Comparison of ENCODE assay signal across 8 cellular contexts in the genomic region with DNA sequence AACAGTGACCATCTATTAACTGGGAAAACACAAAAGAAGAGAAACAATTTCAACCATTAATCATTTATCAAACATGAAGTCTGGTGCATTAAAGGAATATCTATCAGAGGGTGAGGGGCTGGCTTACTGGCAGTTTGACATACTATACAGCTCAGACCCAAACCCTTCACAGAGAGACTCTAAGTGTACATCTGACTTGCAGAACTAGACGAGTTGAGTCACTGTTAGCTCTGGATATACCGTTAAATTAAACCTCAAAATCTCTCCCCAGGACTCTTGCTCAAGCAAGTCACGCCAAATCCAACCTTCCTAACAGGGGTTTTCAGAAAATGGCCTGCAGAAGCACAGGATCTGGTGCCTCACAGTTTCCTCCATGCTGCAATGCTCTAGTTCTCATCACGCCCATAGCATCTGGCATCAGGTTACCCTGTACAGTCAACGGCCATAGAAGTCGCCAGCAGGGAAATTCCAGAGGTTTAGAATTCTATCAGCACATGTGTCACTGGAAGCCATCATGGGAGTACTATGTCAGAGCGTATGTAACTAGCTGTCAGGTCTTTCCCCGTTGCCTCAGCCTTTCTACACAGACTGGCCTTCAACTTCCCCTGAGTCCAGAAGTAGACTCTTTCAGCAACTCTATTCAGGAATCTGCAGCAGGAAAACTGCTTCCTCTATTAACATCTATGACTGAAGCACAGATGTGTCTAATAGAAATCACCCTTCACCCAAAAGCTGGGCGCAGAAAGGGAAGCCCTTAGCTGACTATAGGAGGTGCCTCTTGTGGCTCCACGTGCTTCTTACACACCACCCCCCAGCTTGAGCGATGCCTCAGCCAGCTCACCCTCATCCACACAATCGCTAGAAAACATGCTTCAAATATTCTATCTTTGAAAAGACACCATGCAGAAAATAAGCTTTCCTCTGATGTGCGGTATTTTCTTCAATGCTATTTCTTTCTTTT. TPM values are rescaled to one million over a fixed set of nuclear protein-coding genes. Genes with fewer than 3 reads are reported as not detected.
DNase-seq lines count a peak whose midpoint lies in the region; ATAC-seq, FAIRE-seq and TF ChIP-seq lines count a peak whose summit lies in the region.

No MANE protein-coding gene starts in this region.

- ATAC-seq in GM12878 (peak; percentile 72), HG03280 (IDR thresholded peaks at IDR 0.05; ENCODE audit: unreplicated experiment) (no peak), HG03457 (IDR thresholded peaks at IDR 0.05; ENCODE audit: unreplicated experiment) (no peak), GM18867 (IDR thresholded peaks at IDR 0.05; ENCODE audit: unreplicated experiment) (no peak)

- no peak for TF ChIP-seq RAD21 in GM12878 (IDR thresholded peaks at IDR 0.05; ENCODE audit: insufficient read depth, low read depth, low read length)

- H3K4me3 ChIP-seq in HL-60 (replicated peaks; ENCODE audit: insufficient read depth, low read length) (no peak overlapping the region), GM12878 (no peak overlapping the region), parathyroid adenoma (ENCODE audit: low read depth, low read length) (no peak overlapping the region)

- H3K36me3 ChIP-seq in GM12878 (ENCODE audit: control insufficient read depth in 2 of 2, insufficient read depth in 2 of 2, low read length in 1 of 2) = peaks cover 23 to 27% of the 10 kb centered on the region in 2 experiments
- no peaks in the 10 kb centered on the region for H3K36me3 ChIP-seq in parathyroid adenoma (ENCODE audit: control insufficient read depth, insufficient read depth, low read length)

- RAD21 ChIA-PET in GM12878 (lab: Charles Lee; ENCODE audit: unreplicated experiment) = interaction anchor here (1.7 kb wide), 1 partner anchor 37 kb away, joined by 4 read pairs; no protein-coding TSS in a partner anchor

- peak overlapping the region; percentile 44; the same call in 1 of the 2 replicates for H3K4me2 ChIP-seq in GM12878 (ENCODE audit: control insufficient read depth, insufficient read depth)
- no peak overlapping the region for H3K4me2 ChIP-seq in parathyroid adenoma (ENCODE audit: low read length)

- in situ Hi-C loops in GM12878 (cut with MboI) = no loop called here

- H3K27ac ChIP-seq in HL-60 (replicated peaks) = peak overlapping the region; percentile 59
- no peak overlapping the region; the same call in 1 of the 2 replicates for H3K27ac ChIP-seq in GM12878 (ENCODE audit: control insufficient read depth, insufficient read depth)
- H3K27ac ChIP-seq in parathyroid adenoma = peak overlapping the region; percentile 4

- TF ChIP-seq POLR2A in GM12878 (IDR thresholded peaks at IDR 0.05; ENCODE audit: low read depth, low read length) = no peak

- H3K9me3 ChIP-seq in GM12878 (replicated peaks; ENCODE audit: control insufficient read depth, insufficient read depth, low read length) (no peaks in the 10 kb centered on the region), parathyroid adenoma (ENCODE audit: control insufficient read depth, low read length) (no peaks in the 10 kb centered on the region)

- H3K4me1 ChIP-seq in GM12878 (ENCODE audit: control insufficient read depth, insufficient read depth, low read length) = no peaks in the 10 kb centered on the region; the same call in 1 of the 2 replicates
- H3K4me1 ChIP-seq in parathyroid adenoma = peaks cover 5% of the 10 kb centered on the region

- H3K79me2 ChIP-seq in GM12878 (ENCODE audit: control insufficient read depth, insufficient read depth, low read length) (peaks cover 36% of the 10 kb centered on the region), parathyroid adenoma (peaks cover 8% of the 10 kb centered on the region)

- no peak for TF ChIP-seq CTCF in HL-60 (IDR thresholded peaks at IDR 0.05; ENCODE audit: insufficient read depth, low read length)
- TF ChIP-seq CTCF in GM12878 (IDR thresholded peaks at IDR 0.05 in 2 of 3, conservative IDR thresholded peaks at IDR 0.05 in 1 of 3; ENCODE audit: control insufficient read depth in 2 of 3, extremely low read depth in 1 of 3, insufficient read depth in 1 of 3, low read depth in 3 of 3, low read length in 3 of 3) = no peak
- TF ChIP-seq CTCF in parathyroid adenoma (IDR thresholded peaks at IDR 0.05) = no peak

- H4K20me1 ChIP-seq in GM12878 (ENCODE audit: control insufficient read depth, insufficient read depth) = peaks cover 9% of the 10 kb centered on the region

- WGBS in GM12878 (ENCODE audit: insufficient coverage, insufficient replicate concordance, low lambda C conversion rate, missing lambda C conversion rate) = 34% methylated on average over 13 of the region's 13 CpGs

- CTCF ChIA-PET in GM12878 (lab: Yijun Ruan, JAX) = interaction anchor here (1.1 to 5.0 kb wide), 4 partner anchors 9 to 393 kb away, joined by 3 to 39 read pairs (median 4); no protein-coding TSS in a partner anchor

- H3K9ac ChIP-seq in GM12878 (ENCODE audit: control insufficient read depth, insufficient read depth, low read length) = no peak overlapping the region
- H3K9ac ChIP-seq in parathyroid adenoma = no peak overlapping the region

- H2AFZ ChIP-seq in GM12878 (ENCODE audit: control insufficient read depth, low read depth, low read length) (no peak overlapping the region), parathyroid adenoma (no peak overlapping the region)

- SMC1A ChIA-PET in GM12878 (lab: Charles Lee; ENCODE audit: uncharacterized antibody, unreplicated experiment) = interaction anchor here (0.6 to 1.2 kb wide), 3 partner anchors 36 to 365 kb away, joined by 3 to 4 read pairs (median 3); partner anchors contain the start of genes ELMOD3 and RETSAT

- TF ChIP-seq EP300 in GM12878 (IDR thresholded peaks at IDR 0.05; ENCODE audit: borderline replicate concordance in 1 of 2, control insufficient read depth in 1 of 2, low read depth in 2 of 2, low read length in 2 of 2) = no peak

- H3K27me3 ChIP-seq in HL-60 (ENCODE audit: insufficient read depth, poor library complexity, severe bottlenecking) (no peaks in the 10 kb centered on the region), GM12878 (replicated peaks in 1 of 2; ENCODE audit: control insufficient read depth in 2 of 2, insufficient read depth in 2 of 2, low read length in 1 of 2) (no peaks in the 10 kb centered on the region), parathyroid adenoma (ENCODE audit: control insufficient read depth, insufficient read depth, low read length) (no peaks in the 10 kb centered on the region)

- POLR2A ChIA-PET in GM12878 (lab: Charles Lee) = interaction anchor here (0.7 to 2.1 kb wide), 2 partner anchors 9 to 719 kb away, joined by 3 to 16 read pairs; partner anchors contain the start of gene TGOLN2

- peak; percentile 71 for FAIRE-seq in GM12878 (lab: Jason Lieb, UNC)
- FAIRE-seq in frontal cortex (lab: Jason Lieb, UNC) = no peak

- intact Hi-C loops in GM12878 (cut with micrococcal nuclease; ENCODE audit: unreplicated experiment) = no loop called here

- TSS peak; percentile 17 for BruUV-seq in GM12878 (replicated peaks; lab: Mats Ljungman, UMichigan)

- peak; percentile 56 for DNase-seq in GM04503 (ENCODE audit: low read depth)
- DNase-seq in HL-60 (ENCODE audit: low read depth in 1 of 2, low spot score in 1 of 2) = peak in 1 of 2 experiments; percentile 84
- DNase-seq in GM12878 (ENCODE audit: low read depth, low spot score) = no peak
- DNase-seq in frontal cortex (ENCODE audit: low spot score in 2 of 2) = no peak

RNA-seq across cellular contexts. Expression of gene TGOLN2, which starts 9.3 kb away (rescaled TPM):
- 189 and 215 TPM in 2 replicates for total RNA-seq in GM12878 (2013; cell fraction: nucleolus; rRNA removed)
- 35.2 and 37.2 TPM in 2 replicates for total RNA-seq in GM12878 (2014; rRNA removed)
- 35.3 and 36.9 TPM in 2 replicates for total RNA-seq in GM12878 (2014; rRNA removed; fragmentation: Illumina TruSeq; extraction: Trizol)
- total RNA-seq in GM12878 (2021) = 62.6 and 64.7 TPM in 2 replicates
- polyA plus RNA-seq in GM12878 (2011; ENCODE audit: low read depth) = 41.6 TPM
- polyA plus RNA-seq in GM12878 (2011; rRNA removed) = 82.3 and 92.3 TPM in 2 replicates
- polyA plus RNA-seq in GM12878 (2011; cell fraction: cytosol; rRNA removed) = 62.0 and 71.5 TPM in 2 replicates
- 56.7 and 70.6 TPM in 2 replicates for polyA plus RNA-seq in GM12878 (2011; cell fraction: nucleus; rRNA removed)
- 51.4 and 53.8 TPM in 2 replicates for polyA plus RNA-seq in GM12878 (2012)
- 75.7 and 79.2 TPM in 2 replicates for polyA plus RNA-seq in GM12878 (2014; fragmentation: Illumina TruSeq; extraction: Trizol)
- 10 to 100 TPM; 13.8 to 21.6 TPM for polyA plus RNA-seq in GM12878 (2014; fragmentation: Nextera tagmentation; extraction: Ambion mirVana)
- 61.9 and 64.4 TPM in 2 replicates for polyA plus RNA-seq in GM12878 (2014; rRNA removed)
- 10 to 100 TPM; 48.1 to 50.7 TPM for polyA plus RNA-seq in GM12878 (2016; fragmentation: Nextera tagmentation; extraction: Ambion mirVana)
- 59.0 and 63.1 TPM in 2 replicates for polyA minus RNA-seq in GM12878 (2011; rRNA and poly(A)+ RNA removed)
- 19.8 and 21.1 TPM in 2 replicates for polyA minus RNA-seq in GM12878 (2011; cell fraction: cytosol; rRNA and poly(A)+ RNA removed)
- 32.6 and 51.3 TPM in 2 replicates for polyA minus RNA-seq in GM12878 (2011; cell fraction: nucleus; rRNA and poly(A)+ RNA removed)
- 30.6 TPM for total RNA-seq in frontal cortex

RNA-seq across cellular contexts. Expression of gene RETSAT, which starts 35.8 kb away (rescaled TPM):
- 40.3 and 42.7 TPM in 2 replicates for total RNA-seq in GM12878 (2013; cell fraction: nucleolus; rRNA removed)
- 26.5 and 27.6 TPM in 2 replicates for total RNA-seq in GM12878 (2014; rRNA removed)
- total RNA-seq in GM12878 (2014; rRNA removed; fragmentation: Illumina TruSeq; extraction: Trizol) = 22.5 and 22.8 TPM in 2 replicates
- total RNA-seq in GM12878 (2021) = 23.6 and 26.2 TPM in 2 replicates
- polyA plus RNA-seq in GM12878 (2011; ENCODE audit: low read depth) = 11.1 TPM
- 19.2 and 25.1 TPM in 2 replicates for polyA plus RNA-seq in GM12878 (2011; rRNA removed)
- polyA plus RNA-seq in GM12878 (2011; cell fraction: cytosol; rRNA removed) = 27.2 and 28.2 TPM in 2 replicates
- 44.6 and 50.4 TPM in 2 replicates for polyA plus RNA-seq in GM12878 (2011; cell fraction: nucleus; rRNA removed)
- polyA plus RNA-seq in GM12878 (2012) = 14.9 and 16.3 TPM in 2 replicates
- 20.4 and 28.8 TPM in 2 replicates for polyA plus RNA-seq in GM12878 (2014; fragmentation: Illumina TruSeq; extraction: Trizol)
- 1 to 10 TPM; 3.3 to 4.4 TPM for polyA plus RNA-seq in GM12878 (2014; fragmentation: Nextera tagmentation; extraction: Ambion mirVana)
- 21.3 and 21.6 TPM in 2 replicates for polyA plus RNA-seq in GM12878 (2014; rRNA removed)
- 10 to 100 TPM; 12.8 to 15.2 TPM for polyA plus RNA-seq in GM12878 (2016; fragmentation: Nextera tagmentation; extraction: Ambion mirVana)
- polyA minus RNA-seq in GM12878 (2011; rRNA and poly(A)+ RNA removed) = 27.0 and 35.1 TPM in 2 replicates
- polyA minus RNA-seq in GM12878 (2011; cell fraction: cytosol; rRNA and poly(A)+ RNA removed) = 15.8 and 18.2 TPM in 2 replicates
- 15.7 and 18.8 TPM in 2 replicates for polyA minus RNA-seq in GM12878 (2011; cell fraction: nucleus; rRNA and poly(A)+ RNA removed)
- 11.8 TPM for total RNA-seq in frontal cortex

RNA-seq across cellular contexts. Expression of gene ELMOD3, which starts 36.1 kb away (rescaled TPM):
- 35.5 and 42.9 TPM in 2 replicates for total RNA-seq in GM12878 (2013; cell fraction: nucleolus; rRNA removed)
- total RNA-seq in GM12878 (2014; rRNA removed) = 11.0 and 14.6 TPM in 2 replicates
- 10.0 and 10.4 TPM in 2 replicates for total RNA-seq in GM12878 (2014; rRNA removed; fragmentation: Illumina TruSeq; extraction: Trizol)
- 10.1 and 11.2 TPM in 2 replicates for total RNA-seq in GM12878 (2021)
- polyA plus RNA-seq in GM12878 (2011; ENCODE audit: low read depth) = 5.8 TPM
- polyA plus RNA-seq in GM12878 (2011; rRNA removed) = 19.0 and 19.1 TPM in 2 replicates
- polyA plus RNA-seq in GM12878 (2011; cell fraction: cytosol; rRNA removed) = 18.8 and 22.2 TPM in 2 replicates
- polyA plus RNA-seq in GM12878 (2011; cell fraction: nucleus; rRNA removed) = 48.1 and 49.9 TPM in 2 replicates
- polyA plus RNA-seq in GM12878 (2012) = 7.7 and 9.1 TPM in 2 replicates
- polyA plus RNA-seq in GM12878 (2014; fragmentation: Illumina TruSeq; extraction: Trizol) = 13.5 and 14.0 TPM in 2 replicates
- polyA plus RNA-seq in GM12878 (2014; fragmentation: Nextera tagmentation; extraction: Ambion mirVana) = 1 to 10 TPM; 1.2 to 2.7 TPM
- 12.9 and 18.8 TPM in 2 replicates for polyA plus RNA-seq in GM12878 (2014; rRNA removed)
- 10 to 100 TPM; 13.9 to 14.4 TPM for polyA plus RNA-seq in GM12878 (2016; fragmentation: Nextera tagmentation; extraction: Ambion mirVana)
- polyA minus RNA-seq in GM12878 (2011; rRNA and poly(A)+ RNA removed) = 14.6 and 23.0 TPM in 2 replicates
- 3.0 and 3.7 TPM in 2 replicates for polyA minus RNA-seq in GM12878 (2011; cell fraction: cytosol; rRNA and poly(A)+ RNA removed)
- polyA minus RNA-seq in GM12878 (2011; cell fraction: nucleus; rRNA and poly(A)+ RNA removed) = 13.4 and 18.3 TPM in 2 replicates
- 17.1 TPM for total RNA-seq in frontal cortex
